Comparison of ENCODE assay signal across 10 cellular contexts in the genomic region with DNA sequence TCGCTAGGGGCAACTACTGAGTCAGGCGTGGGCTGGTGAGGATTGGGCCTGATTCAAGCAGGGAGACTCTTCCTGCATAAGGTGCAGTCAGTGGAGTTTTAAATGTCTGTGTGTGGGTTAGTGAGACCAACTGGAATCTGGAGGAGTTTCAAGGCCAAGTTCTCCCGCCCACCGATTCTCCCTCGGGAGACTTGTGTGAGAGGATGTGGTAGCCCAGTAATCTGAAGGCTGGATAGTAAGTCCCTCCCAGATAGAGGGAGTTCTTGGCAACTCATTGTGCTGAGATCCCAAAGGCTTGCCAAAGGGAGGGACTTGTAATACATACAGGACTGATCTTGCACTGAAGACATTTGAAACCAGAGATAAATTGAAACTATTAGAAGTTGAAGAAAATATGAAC. TPM values are rescaled to one million over a fixed set of nuclear protein-coding genes. Genes with fewer than 3 reads are reported as not detected.
DNase-seq lines count a peak whose midpoint lies in the region; ATAC-seq and TF ChIP-seq lines count a peak whose summit lies in the region.
"Had no signal": no experiment of that assay in that cellular context is flagged by ENCODE, and none has a peak within 500 bp of the region (broad histone marks: within the 10 kb centered on the region; RNA-seq: fewer than 3 reads in every experiment).

No MANE protein-coding gene starts in this region.

- no peak overlapping the region for H4K91ac ChIP-seq in IMR-90 (ENCODE audit: insufficient read depth, low read depth, low read length)

- CTCF ChIA-PET in IMR-90 (lab: Yijun Ruan, JAX): no interaction called here

- H4K8ac ChIP-seq in IMR-90 (ENCODE audit: low read depth in 2 of 2, low read length in 2 of 2): no peak overlapping the region

- no peak overlapping the region for H2AK9ac ChIP-seq in IMR-90 (replicated peaks; ENCODE audit: low read depth, low read length, poor library complexity)

- no peak for TF ChIP-seq POLR2A in IMR-90 (IDR thresholded peaks at IDR 0.05; ENCODE audit: low read depth, low read length)

- no peak overlapping the region for H2BK15ac ChIP-seq in IMR-90 (ENCODE audit: low read depth, low read length)

- H2BK20ac ChIP-seq in IMR-90 (ENCODE audit: low read depth, low read length): no peak overlapping the region

- POLR2A ChIA-PET in IMR-90 (lab: Charles Lee; ENCODE audit: unreplicated experiment): no interaction called here

- H3K14ac ChIP-seq in IMR-90 (replicated peaks; ENCODE audit: low read depth, low read length): no peak overlapping the region

- DNase-seq in BE2C: peak; percentile 32
- peak; percentile 73 for DNase-seq in IMR-90
- peak; percentile 54 to 76 for DNase-seq in heart right ventricle
- no peak for DNase-seq in cortex of kidney (lab: John Stamatoyannopoulos, UW)
- DNase-seq in activated CD4-positive, alpha-beta T cell treated with anti-CD3 and anti-CD28 coated beads, Interleukin-2, amount 50 U/mL, for 4 hours: no peak
- no peak for DNase-seq in NOMO-1 treated with dmso at 0.1 percent for 144 hours (lab: John Stamatoyannopoulos, UW; ENCODE audit: unreplicated experiment)
- DNase-seq in activated gamma-delta T cell (lab: John Stamatoyannopoulos, UW): no peak
- DNase-seq: colonic mucosa had no signal

- no peak overlapping the region for H2BK120ac ChIP-seq in IMR-90 (ENCODE audit: low read depth, low read length)

- H3K23ac ChIP-seq in IMR-90 (ENCODE audit: low read depth, low read length): no peak overlapping the region

- no peaks in the 10 kb centered on the region for H3K9me3 ChIP-seq in BE2C
- no peaks in the 10 kb centered on the region for H3K9me3 ChIP-seq in IMR-90 (ENCODE audit: control insufficient read depth, insufficient read depth, low read length)
- no peaks in the 10 kb centered on the region for H3K9me3 ChIP-seq in heart right ventricle
- H3K9me3 ChIP-seq: colonic mucosa had no signal

- no peak overlapping the region for H3K56ac ChIP-seq in IMR-90 (ENCODE audit: extremely low read depth, insufficient read depth, low read length)

- H3K4ac ChIP-seq in IMR-90 (ENCODE audit: low read depth, low read length): no peak overlapping the region

- BruUV-seq in IMR-90 (replicated peaks; lab: Mats Ljungman, UMichigan): no TSS peak

- WGBS in IMR-90 (ENCODE audit: extremely low coverage in 2 of 2, insufficient read length in 1 of 2), 2 experiments: no CpG with 5 or more reads among the region's 5 CpGs
- 32 to 54% methylated on average over 5 of the region's 5 CpGs for WGBS in heart right ventricle, 2 donors

- H2AK5ac ChIP-seq in IMR-90 (ENCODE audit: low read depth, low read length): no peak overlapping the region

- H3K18ac ChIP-seq in IMR-90 (ENCODE audit: low read depth, low read length): no peak overlapping the region

- H4K5ac ChIP-seq in IMR-90 (ENCODE audit: low read depth, low read length): no peak overlapping the region

- no peak overlapping the region for H2BK5ac ChIP-seq in IMR-90 (ENCODE audit: low read depth, low read length, poor library complexity, severe bottlenecking)

- H3K27ac ChIP-seq in IMR-90 (ENCODE audit: insufficient read depth, low read length) (no peak overlapping the region), heart right ventricle (no peak overlapping the region)
- H3K27ac ChIP-seq: colonic mucosa, skin epidermis had no signal

- ATAC-seq in GM21576 (IDR thresholded peaks at IDR 0.05; ENCODE audit: unreplicated experiment) (peak; percentile 18), IMR-90 (ENCODE audit: low read depth) (peak; percentile 66), heart right ventricle (peak; percentile 72 to 95 (median 87))

- no peaks in the 10 kb centered on the region for H3K9me1 ChIP-seq in IMR-90 (ENCODE audit: insufficient read depth, low read length)

- no peaks in the 10 kb centered on the region for H3K36me3 ChIP-seq in BE2C
- H3K36me3 ChIP-seq in IMR-90 (ENCODE audit: control insufficient read depth, insufficient read depth, low read length): no peaks in the 10 kb centered on the region
- H3K36me3 ChIP-seq in heart right ventricle: no peaks in the 10 kb centered on the region
- H3K36me3 ChIP-seq: colonic mucosa had no signal

- in situ Hi-C loops in IMR-90 (cut with MboI; ENCODE audit: low sequenced_read_pairs): no loop called here

- peak overlapping the region; percentile 13 for H2AFZ ChIP-seq in IMR-90 (replicated peaks; ENCODE audit: low read length, poor library complexity)

- no peaks in the 10 kb centered on the region for H3K79me1 ChIP-seq in IMR-90 (ENCODE audit: low read depth in 1 of 2, low read length in 2 of 2)

- no peaks in the 10 kb centered on the region for H3K27me3 ChIP-seq in BE2C
- no peaks in the 10 kb centered on the region for H3K27me3 ChIP-seq in IMR-90 (ENCODE audit: control insufficient read depth, insufficient read depth, low read length)
- no peaks in the 10 kb centered on the region for H3K27me3 ChIP-seq in heart right ventricle
- H3K27me3 ChIP-seq: colonic mucosa had no signal

- intact Hi-C loops in IMR-90 (cut with micrococcal nuclease) (no loop called here), heart right ventricle (cut with DNase I) (no loop called here)

- dilution Hi-C loops in IMR-90 (cut with HindIII; ENCODE audit: low sequenced_read_pairs, unreplicated experiment): no loop called here

- no peak overlapping the region for H3K9ac ChIP-seq in IMR-90 (ENCODE audit: low read depth, low read length)

- no peak for TF ChIP-seq CTCF in BE2C (IDR thresholded peaks at IDR 0.05; ENCODE audit: low read depth, low read length)
- TF ChIP-seq CTCF in IMR-90 (conservative IDR thresholded peaks at IDR 0.05; ENCODE audit: low read depth, low read length): no peak
- TF ChIP-seq CTCF in heart right ventricle (IDR thresholded peaks at IDR 0.05): no peak

- no peaks in the 10 kb centered on the region for H4K20me1 ChIP-seq in IMR-90 (ENCODE audit: insufficient read depth, low read length)

- H3K4me3 ChIP-seq in BE2C (ENCODE audit: low read depth, low read length) (no peak overlapping the region), IMR-90 (ENCODE audit: insufficient read depth, low read depth, low read length) (no peak overlapping the region), heart right ventricle (no peak overlapping the region)
- H3K4me3 ChIP-seq: colonic mucosa, skin epidermis had no signal

- no peaks in the 10 kb centered on the region; the same call in 1 of the 2 replicates for H3K4me1 ChIP-seq in BE2C
- no peaks in the 10 kb centered on the region for H3K4me1 ChIP-seq in IMR-90 (ENCODE audit: control insufficient read depth, insufficient read depth, low read length)
- H3K4me1 ChIP-seq in heart right ventricle: peaks cover 0 to 9% (median 0%) of the 10 kb centered on the region in 9 donors
- H3K4me1 ChIP-seq: colonic mucosa had no signal

- no peak for TF ChIP-seq RAD21 in IMR-90 (IDR thresholded peaks at IDR 0.05; ENCODE audit: low read length)

- no peak overlapping the region for H3K4me2 ChIP-seq in IMR-90 (ENCODE audit: low read depth, low read length)

TF ChIP-seq in IMR-90, 13 proteins besides CTCF, POLR2A, EP300 and RAD21:
- TF ChIP-seq, protein P1, sequence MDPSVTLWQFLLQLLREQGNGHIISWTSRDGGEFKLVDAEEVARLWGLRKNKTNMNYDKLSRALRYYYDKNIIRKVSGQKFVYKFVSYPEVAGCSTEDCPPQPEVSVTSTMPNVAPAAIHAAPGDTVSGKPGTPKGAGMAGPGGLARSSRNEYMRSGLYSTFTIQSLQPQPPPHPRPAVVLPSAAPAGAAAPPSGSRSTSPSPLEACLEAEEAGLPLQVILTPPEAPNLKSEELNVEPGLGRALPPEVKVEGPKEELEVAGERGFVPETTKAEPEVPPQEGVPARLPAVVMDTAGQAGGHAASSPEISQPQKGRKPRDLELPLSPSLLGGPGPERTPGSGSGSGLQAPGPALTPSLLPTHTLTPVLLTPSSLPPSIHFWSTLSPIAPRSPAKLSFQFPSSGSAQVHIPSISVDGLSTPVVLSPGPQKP (IDR thresholded peaks at IDR 0.05; ENCODE audit: borderline replicate concordance, low read depth, low read length): no peak
- TF ChIP-seq MXI1 (IDR thresholded peaks at IDR 0.05; ENCODE audit: borderline replicate concordance, low read depth, low read length) (no peak), SMC3 (IDR thresholded peaks at IDR 0.05; ENCODE audit: low read depth, low read length) (no peak), FOS (IDR thresholded peaks at IDR 0.05; ENCODE audit: low read depth, low read length) (no peak), CHD1 (IDR thresholded peaks at IDR 0.05; ENCODE audit: low read depth, low read length) (no peak), BHLHE40 (IDR thresholded peaks at IDR 0.05; ENCODE audit: low read depth, low read length) (no peak), RFX5 (IDR thresholded peaks at IDR 0.05; ENCODE audit: low read depth, low read length) (no peak), NFE2L2 (IDR thresholded peaks at IDR 0.05; ENCODE audit: low read depth, low read length) (no peak), CEBPB (IDR thresholded peaks at IDR 0.05; ENCODE audit: low read depth, low read length) (no peak), MAFK (IDR thresholded peaks at IDR 0.05; ENCODE audit: low read depth, low read length) (no peak), RCOR1 (IDR thresholded peaks at IDR 0.05; ENCODE audit: insufficient replicate concordance, low read length) (no peak), MAZ (IDR thresholded peaks at IDR 0.05; ENCODE audit: borderline replicate concordance, low read depth, low read length) (no peak)
- TF ChIP-seq, protein P2, sequence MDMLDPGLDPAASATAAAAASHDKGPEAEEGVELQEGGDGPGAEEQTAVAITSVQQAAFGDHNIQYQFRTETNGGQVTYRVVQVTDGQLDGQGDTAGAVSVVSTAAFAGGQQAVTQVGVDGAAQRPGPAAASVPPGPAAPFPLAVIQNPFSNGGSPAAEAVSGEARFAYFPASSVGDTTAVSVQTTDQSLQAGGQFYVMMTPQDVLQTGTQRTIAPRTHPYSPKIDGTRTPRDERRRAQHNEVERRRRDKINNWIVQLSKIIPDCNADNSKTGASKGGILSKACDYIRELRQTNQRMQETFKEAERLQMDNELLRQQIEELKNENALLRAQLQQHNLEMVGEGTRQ (IDR thresholded peaks at IDR 0.05; ENCODE audit: low read depth, low read length): no peak

RNA-seq across cellular contexts. Expression of a gene that starts 51.8 kb away (rescaled TPM):
- 14.7 TPM for polyA plus RNA-seq in BE2C (2012; ENCODE audit: insufficient read depth, insufficient read length, low read depth)
- total RNA-seq in IMR-90 (2012; rRNA removed) (87.8 and 111 TPM in 2 replicates), heart right ventricle (10 to 100 TPM; 11.2 to 15.8 (median 13.6) TPM)
- polyA plus RNA-seq in IMR-90 (2012; rRNA removed) (9.4 and 11.9 TPM in 2 replicates), heart right ventricle (1 to 10 TPM; 3.2 to 6.9 TPM)
- polyA plus RNA-seq in IMR-90 (2012; cell fraction: cytosol; rRNA removed): 2.5 and 2.6 TPM in 2 replicates
- polyA plus RNA-seq in IMR-90 (2012; cell fraction: nucleus; rRNA removed; ENCODE audit: low replicate concordance): 3.3 and 21.3 TPM in 2 replicates

Comparison
In these comparisons a context has a peak if more than half of its experiments do, and no peak if none do; other contexts are left out.
1. DNase-seq: peak in BE2C (single experiment), IMR-90 (single experiment) and heart right ventricle (2 of 2); none in cortex of kidney (single experiment), activated CD4-positive, alpha-beta T cell treated with anti-CD3 and anti-CD28 coated beads, Interleukin-2, amount 50 U/mL, for 4 hours (0 of 2), NOMO-1 treated with dmso at 0.1 percent for 144 hours (single experiment) and activated gamma-delta T cell (single experiment).
2. ATAC-seq: peak in every context shown above with its lines; median percentile 87 in heart right ventricle; 66 in IMR-90; 18 in GM21576.